ENCODE assay signal across 2 cellular contexts in genomic region chr20:22795897-22796296, GRCh38.
TF ChIP-seq lines count a peak whose summit lies in the region.

No MANE protein-coding gene starts in this region.

TF ChIP-seq in A549, 52 proteins besides CTCF, POLR2A, EP300 and RAD21:
- TF ChIP-seq FOXS1 (CRISPR knock-in tag; IDR thresholded peaks at IDR 0.05) (peak; percentile 35; the same call in 1 of the 2 replicates), ZSCAN20 (CRISPR knock-in tag; IDR thresholded peaks at IDR 0.05) (no peak), FOSL2 (IDR thresholded peaks at IDR 0.05) (peak; percentile 98), FOSL2 (CRISPR knock-in tag; IDR thresholded peaks at IDR 0.05) (peak; percentile 97), GATA3 (IDR thresholded peaks at IDR 0.05; ENCODE audit: borderline replicate concordance) (peak; percentile 96), HES2 (IDR thresholded peaks at IDR 0.05) (peak; percentile 72), BCL3 (IDR thresholded peaks at IDR 0.05) (peak; percentile 95), PHF8 (IDR thresholded peaks at IDR 0.05; ENCODE audit: borderline replicate concordance, low read depth) (no peak), EHMT2 (IDR thresholded peaks at IDR 0.05; ENCODE audit: low read depth) (0 out of 2 replicates have a peak, but pooled peaks have one; percentile 46), MAX (IDR thresholded peaks at IDR 0.05) (peak; percentile 84), JUNB (IDR thresholded peaks at IDR 0.05) (peak; percentile 99), CEBPB (IDR thresholded peaks at IDR 0.05) (peak; percentile 79 to 94), HEYL (CRISPR knock-in tag; IDR thresholded peaks at IDR 0.05) (no peak), MAFK (IDR thresholded peaks at IDR 0.05; ENCODE audit: partially characterized antibody) (peak; percentile 36), TP53 (CRISPR knock-in tag; IDR thresholded peaks at IDR 0.05) (no peak), SMC3 (IDR thresholded peaks at IDR 0.05) (peak; percentile 77), BHLHE40 (IDR thresholded peaks at IDR 0.05; ENCODE audit: low read depth, low read length) (no peak), HOXB13 (CRISPR knock-in tag; IDR thresholded peaks at IDR 0.05; ENCODE audit: low read depth) (0 out of 2 replicates have a peak, but pooled peaks have one; percentile 42), JUN (IDR thresholded peaks at IDR 0.05) (peak; percentile 97 to 99)

TF ChIP-seq in endothelial cell of umbilical vein, 7 proteins besides CTCF, POLR2A, EP300 and RAD21:
- TF ChIP-seq MAX (IDR thresholded peaks at IDR 0.05; ENCODE audit: insufficient read depth, insufficient read length) = no peak
- peak; percentile 93 for TF ChIP-seq JUN (IDR thresholded peaks at IDR 0.05; ENCODE audit: borderline replicate concordance, insufficient read depth, insufficient read length, low read depth)
- TF ChIP-seq MYC (IDR thresholded peaks at IDR 0.05; ENCODE audit: low read depth, low read length) = no peak
- TF ChIP-seq EZH2 (IDR thresholded peaks at IDR 0.05; ENCODE audit: borderline replicate concordance, low read depth, low read length, severe bottlenecking) = no peak
- peak; percentile 45 for TF ChIP-seq GATA2 (IDR thresholded peaks at IDR 0.05; ENCODE audit: insufficient read depth, insufficient read length, low read depth, low read length)
- TF ChIP-seq FOS (IDR thresholded peaks at IDR 0.05; ENCODE audit: borderline replicate concordance, insufficient read depth, low read length) = peak; percentile 93
- TF ChIP-seq POLR2AphosphoS5 (IDR thresholded peaks at IDR 0.05; ENCODE audit: insufficient read depth, low read depth, low read length) = peak; percentile 66
